In the genomic region with DNA sequence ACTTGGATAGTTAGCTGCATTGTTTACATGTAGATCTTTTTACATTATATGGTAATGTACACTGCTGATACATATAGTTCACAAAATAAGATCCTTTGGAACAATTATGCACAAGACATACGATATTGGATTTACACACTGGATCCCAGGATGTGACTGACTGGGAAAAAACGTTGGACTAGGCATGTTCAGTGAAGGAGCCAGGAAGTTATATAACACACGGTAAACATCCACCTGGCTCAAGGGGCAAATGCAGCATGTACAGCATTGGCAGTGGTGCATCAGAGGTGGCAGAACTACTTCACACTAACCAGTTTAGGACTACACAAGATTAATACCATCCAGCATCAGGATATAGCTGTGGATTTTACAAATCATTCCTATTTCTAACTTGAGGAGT, we compare ENCODE assay signal across 1 cellular context.
TF ChIP-seq lines count a peak whose summit lies in the region.
"Not testable (repeated sequence)": the region's sequence is repeated elsewhere in the genome, so short reads cannot be mapped to it uniquely, and the experiment has no call there.

No MANE protein-coding gene starts in this region.

TF ChIP-seq in HepG2, 621 proteins besides CTCF, POLR2A, EP300 and RAD21 (continued from another document and continues in another):
- TF ChIP-seq FOXP4 (CRISPR knock-in tag; IDR thresholded peaks at IDR 0.05) (peak; percentile 70), AHDC1 (CRISPR knock-in tag; IDR thresholded peaks at IDR 0.05; ENCODE audit: borderline replicate concordance) (peak; percentile 94), HMG20A (CRISPR knock-in tag; IDR thresholded peaks at IDR 0.05; ENCODE audit: borderline replicate concordance) (peak; percentile 74; the same call in 1 of the 2 replicates), ZNF205 (CRISPR knock-in tag; IDR thresholded peaks at IDR 0.05) (peak; percentile 84; the same call in 1 of the 2 replicates), SAP130 (CRISPR knock-in tag; IDR thresholded peaks at IDR 0.05; ENCODE audit: low read depth) (peak; percentile 80), SP140L (CRISPR knock-in tag; IDR thresholded peaks at IDR 0.05; ENCODE audit: borderline replicate concordance) (0 out of 2 replicates have a peak, but pooled peaks have one; percentile 42), SOX6 (CRISPR knock-in tag; IDR thresholded peaks at IDR 0.05) (peak; percentile 49; the same call in 1 of the 2 replicates), MIXL1 (CRISPR knock-in tag; IDR thresholded peaks at IDR 0.05) (peak; percentile 74; the same call in 1 of the 2 replicates), ZNF614 (CRISPR knock-in tag; IDR thresholded peaks at IDR 0.05; ENCODE audit: borderline replicate concordance) (peak; percentile 65; the same call in 1 of the 2 replicates), ZNF441 (CRISPR knock-in tag; IDR thresholded peaks at IDR 0.05; ENCODE audit: borderline replicate concordance) (peak; percentile 59; the same call in 1 of the 2 replicates), FOXA3 (CRISPR knock-in tag; IDR thresholded peaks at IDR 0.05) (peak; percentile 92), SALL1 (CRISPR knock-in tag; IDR thresholded peaks at IDR 0.05) (peak; percentile 50; the same call in 1 of the 2 replicates), NR2F6 (CRISPR knock-in tag; IDR thresholded peaks at IDR 0.05) (peak; percentile 48; the same call in 1 of the 2 replicates), ZNF644 (CRISPR knock-in tag; IDR thresholded peaks at IDR 0.05; ENCODE audit: low read depth) (peak; percentile 44; the same call in 1 of the 2 replicates), ZNF337 (CRISPR knock-in tag; IDR thresholded peaks at IDR 0.05; ENCODE audit: borderline replicate concordance, low read depth) (0 out of 2 replicates have a peak, but pooled peaks have one; percentile 25), DPF2 (CRISPR knock-in tag; IDR thresholded peaks at IDR 0.05; ENCODE audit: borderline replicate concordance, low read depth) (peak; percentile 65; the same call in 1 of the 2 replicates), KMT2B (CRISPR knock-in tag; IDR thresholded peaks at IDR 0.05) (0 out of 2 replicates have a peak, but pooled peaks have one; percentile 59), PPARG (CRISPR knock-in tag; conservative IDR thresholded peaks at IDR 0.05) (peak; percentile 41; the same call in 1 of the 2 replicates), HOXA3 (CRISPR knock-in tag; IDR thresholded peaks at IDR 0.05) (peak; percentile 27; the same call in 1 of the 2 replicates), HDAC1 (CRISPR knock-in tag; IDR thresholded peaks at IDR 0.05) (peak; percentile 64), MAX (IDR thresholded peaks at IDR 0.05) (peak; percentile 33; the same call in 1 of the 2 replicates), ZNF317 (CRISPR knock-in tag; IDR thresholded peaks at IDR 0.05) (peak; percentile 88), NCOA2 (CRISPR knock-in tag; IDR thresholded peaks at IDR 0.05) (peak; percentile 60; the same call in 1 of the 2 replicates), RARA (CRISPR knock-in tag; IDR thresholded peaks at IDR 0.05) (peak; percentile 62), KDM6A (CRISPR knock-in tag; IDR thresholded peaks at IDR 0.05; ENCODE audit: low read depth) (peak; percentile 28; the same call in 1 of the 2 replicates), ZKSCAN8 (CRISPR knock-in tag; IDR thresholded peaks at IDR 0.05; ENCODE audit: borderline replicate concordance) (peak; percentile 41; the same call in 1 of the 2 replicates), ZMYM3 (CRISPR knock-in tag; IDR thresholded peaks at IDR 0.05) (peak; percentile 56; the same call in 1 of the 2 replicates), ZGPAT (CRISPR knock-in tag; IDR thresholded peaks at IDR 0.05) (peak; percentile 55), FOSL2 (CRISPR knock-in tag; IDR thresholded peaks at IDR 0.05) (peak; percentile 56), ZNF816 (CRISPR knock-in tag; IDR thresholded peaks at IDR 0.05; ENCODE audit: borderline replicate concordance) (peak; percentile 57; the same call in 1 of the 2 replicates), MIER3 (CRISPR knock-in tag; IDR thresholded peaks at IDR 0.05; ENCODE audit: borderline replicate concordance) (peak; percentile 60; the same call in 1 of the 2 replicates), FOXA1 (CRISPR knock-in tag; IDR thresholded peaks at IDR 0.05) (peak; percentile 79), ZNF331 (CRISPR knock-in tag; IDR thresholded peaks at IDR 0.05) (peak; percentile 57; the same call in 1 of the 2 replicates), FOXK1 (CRISPR knock-in tag; IDR thresholded peaks at IDR 0.05; ENCODE audit: borderline replicate concordance, low read depth) (peak; percentile 29; the same call in 1 of the 2 replicates), ZNF670 (CRISPR knock-in tag; IDR thresholded peaks at IDR 0.05; ENCODE audit: borderline replicate concordance) (0 out of 2 replicates have a peak, but pooled peaks have one; percentile 19)
- TF ChIP-seq, protein P1, sequence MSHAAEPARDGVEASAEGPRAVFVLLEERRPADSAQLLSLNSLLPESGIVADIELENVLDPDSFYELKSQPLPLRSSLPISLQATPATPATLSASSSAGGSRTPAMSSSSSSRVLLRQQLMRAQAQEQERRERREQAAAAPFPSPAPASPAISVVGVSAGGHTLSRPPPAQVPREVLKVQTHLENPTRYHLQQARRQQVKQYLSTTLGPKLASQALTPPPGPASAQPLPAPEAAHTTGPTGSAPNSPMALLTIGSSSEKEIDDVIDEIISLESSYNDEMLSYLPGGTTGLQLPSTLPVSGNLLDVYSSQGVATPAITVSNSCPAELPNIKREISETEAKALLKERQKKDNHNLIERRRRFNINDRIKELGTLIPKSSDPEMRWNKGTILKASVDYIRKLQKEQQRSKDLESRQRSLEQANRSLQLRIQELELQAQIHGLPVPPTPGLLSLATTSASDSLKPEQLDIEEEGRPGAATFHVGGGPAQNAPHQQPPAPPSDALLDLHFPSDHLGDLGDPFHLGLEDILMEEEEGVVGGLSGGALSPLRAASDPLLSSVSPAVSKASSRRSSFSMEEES (CRISPR knock-in tag; IDR thresholded peaks at IDR 0.05) = 0 out of 2 replicates have a peak, but pooled peaks have one; percentile 31
- TF ChIP-seq, protein P2, sequence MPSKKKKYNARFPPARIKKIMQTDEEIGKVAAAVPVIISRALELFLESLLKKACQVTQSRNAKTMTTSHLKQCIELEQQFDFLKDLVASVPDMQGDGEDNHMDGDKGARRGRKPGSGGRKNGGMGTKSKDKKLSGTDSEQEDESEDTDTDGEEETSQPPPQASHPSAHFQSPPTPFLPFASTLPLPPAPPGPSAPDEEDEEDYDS (CRISPR knock-in tag; IDR thresholded peaks at IDR 0.05) = 0 out of 2 replicates have a peak, but pooled peaks have one; percentile 17
- TF ChIP-seq SOX6, NR2F6, FOXA1 (IDR thresholded peaks at IDR 0.05): not testable (repeated sequence)
- TF ChIP-seq, protein P3, sequence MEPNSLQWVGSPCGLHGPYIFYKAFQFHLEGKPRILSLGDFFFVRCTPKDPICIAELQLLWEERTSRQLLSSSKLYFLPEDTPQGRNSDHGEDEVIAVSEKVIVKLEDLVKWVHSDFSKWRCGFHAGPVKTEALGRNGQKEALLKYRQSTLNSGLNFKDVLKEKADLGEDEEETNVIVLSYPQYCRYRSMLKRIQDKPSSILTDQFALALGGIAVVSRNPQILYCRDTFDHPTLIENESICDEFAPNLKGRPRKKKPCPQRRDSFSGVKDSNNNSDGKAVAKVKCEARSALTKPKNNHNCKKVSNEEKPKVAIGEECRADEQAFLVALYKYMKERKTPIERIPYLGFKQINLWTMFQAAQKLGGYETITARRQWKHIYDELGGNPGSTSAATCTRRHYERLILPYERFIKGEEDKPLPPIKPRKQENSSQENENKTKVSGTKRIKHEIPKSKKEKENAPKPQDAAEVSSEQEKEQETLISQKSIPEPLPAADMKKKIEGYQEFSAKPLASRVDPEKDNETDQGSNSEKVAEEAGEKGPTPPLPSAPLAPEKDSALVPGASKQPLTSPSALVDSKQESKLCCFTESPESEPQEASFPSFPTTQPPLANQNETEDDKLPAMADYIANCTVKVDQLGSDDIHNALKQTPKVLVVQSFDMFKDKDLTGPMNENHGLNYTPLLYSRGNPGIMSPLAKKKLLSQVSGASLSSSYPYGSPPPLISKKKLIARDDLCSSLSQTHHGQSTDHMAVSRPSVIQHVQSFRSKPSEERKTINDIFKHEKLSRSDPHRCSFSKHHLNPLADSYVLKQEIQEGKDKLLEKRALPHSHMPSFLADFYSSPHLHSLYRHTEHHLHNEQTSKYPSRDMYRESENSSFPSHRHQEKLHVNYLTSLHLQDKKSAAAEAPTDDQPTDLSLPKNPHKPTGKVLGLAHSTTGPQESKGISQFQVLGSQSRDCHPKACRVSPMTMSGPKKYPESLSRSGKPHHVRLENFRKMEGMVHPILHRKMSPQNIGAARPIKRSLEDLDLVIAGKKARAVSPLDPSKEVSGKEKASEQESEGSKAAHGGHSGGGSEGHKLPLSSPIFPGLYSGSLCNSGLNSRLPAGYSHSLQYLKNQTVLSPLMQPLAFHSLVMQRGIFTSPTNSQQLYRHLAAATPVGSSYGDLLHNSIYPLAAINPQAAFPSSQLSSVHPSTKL (CRISPR knock-in tag; IDR thresholded peaks at IDR 0.05) = peak; percentile 87
- TF ChIP-seq, protein P4, sequence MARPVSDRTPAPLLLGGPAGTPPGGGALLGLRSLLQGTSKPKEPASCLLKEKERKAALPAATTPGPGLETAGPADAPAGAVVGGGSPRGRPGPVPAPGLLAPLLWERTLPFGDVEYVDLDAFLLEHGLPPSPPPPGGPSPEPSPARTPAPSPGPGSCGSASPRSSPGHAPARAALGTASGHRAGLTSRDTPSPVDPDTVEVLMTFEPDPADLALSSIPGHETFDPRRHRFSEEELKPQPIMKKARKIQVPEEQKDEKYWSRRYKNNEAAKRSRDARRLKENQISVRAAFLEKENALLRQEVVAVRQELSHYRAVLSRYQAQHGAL (CRISPR knock-in tag; IDR thresholded peaks at IDR 0.05; ENCODE audit: not compliant biosample characterization) = peak; percentile 55
- TF ChIP-seq, protein P5, sequence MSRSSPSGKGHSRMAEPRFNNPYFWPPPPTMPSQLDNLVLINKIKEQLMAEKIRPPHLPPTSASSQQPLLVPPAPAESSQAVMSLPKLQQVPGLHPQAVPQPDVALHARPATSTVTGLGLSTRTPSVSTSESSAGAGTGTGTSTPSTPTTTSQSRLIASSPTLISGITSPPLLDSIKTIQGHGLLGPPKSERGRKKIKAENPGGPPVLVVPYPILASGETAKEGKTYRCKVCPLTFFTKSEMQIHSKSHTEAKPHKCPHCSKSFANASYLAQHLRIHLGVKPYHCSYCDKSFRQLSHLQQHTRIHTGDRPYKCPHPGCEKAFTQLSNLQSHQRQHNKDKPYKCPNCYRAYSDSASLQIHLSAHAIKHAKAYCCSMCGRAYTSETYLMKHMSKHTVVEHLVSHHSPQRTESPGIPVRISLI (CRISPR knock-in tag; IDR thresholded peaks at IDR 0.05; ENCODE audit: borderline replicate concordance) = peak; percentile 56; the same call in 1 of the 2 replicates
